ENCODE assay signal across 1 cellular context in the genomic region with DNA sequence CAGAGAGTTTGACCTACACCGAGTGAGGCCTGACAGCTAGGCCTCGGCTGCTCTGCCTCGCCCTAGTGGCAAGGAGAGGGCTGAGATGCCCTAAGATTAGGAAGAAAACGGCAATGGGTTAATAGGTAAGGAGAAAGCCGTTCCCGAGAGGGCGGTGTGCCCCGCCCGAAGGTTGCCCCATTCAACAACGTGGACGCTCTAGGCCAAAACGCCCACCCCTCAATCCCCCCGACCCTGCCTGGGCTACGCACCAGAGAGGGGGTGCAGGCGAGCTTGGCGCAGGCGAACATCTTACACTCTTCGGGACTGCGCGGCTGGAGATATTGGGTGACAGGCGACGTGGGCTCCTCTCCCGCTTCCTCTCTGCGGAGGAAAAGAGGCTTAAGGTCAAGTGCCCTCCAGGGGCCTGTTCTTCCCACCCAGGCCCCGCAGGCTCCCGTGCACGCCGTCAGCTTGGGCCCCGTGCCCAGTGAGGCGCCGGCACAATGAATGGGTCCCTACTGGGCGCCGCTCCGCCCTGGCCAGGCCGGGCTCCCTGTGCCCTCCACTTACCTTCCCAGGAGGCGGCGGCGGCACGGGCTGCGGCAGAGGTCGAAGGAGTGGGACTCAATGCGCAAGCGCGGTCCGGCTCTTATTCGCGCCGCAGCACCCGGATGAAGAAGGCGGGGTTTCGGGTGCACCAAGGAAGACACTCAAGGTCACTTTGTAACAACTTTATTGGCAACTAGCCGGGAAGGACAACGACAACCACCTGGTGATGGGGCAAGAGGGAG.
TF ChIP-seq lines count a peak whose summit lies in the region.

A gene (minus strand): TSS at position 607 of the 773 bp plus-strand sequence. CDS start 317 bp downstream, at position 290.

TF ChIP-seq in K562, 482 proteins besides CTCF, POLR2A, EP300 and RAD21 (continued from another document and continues in another):
- TF ChIP-seq, protein P1, sequence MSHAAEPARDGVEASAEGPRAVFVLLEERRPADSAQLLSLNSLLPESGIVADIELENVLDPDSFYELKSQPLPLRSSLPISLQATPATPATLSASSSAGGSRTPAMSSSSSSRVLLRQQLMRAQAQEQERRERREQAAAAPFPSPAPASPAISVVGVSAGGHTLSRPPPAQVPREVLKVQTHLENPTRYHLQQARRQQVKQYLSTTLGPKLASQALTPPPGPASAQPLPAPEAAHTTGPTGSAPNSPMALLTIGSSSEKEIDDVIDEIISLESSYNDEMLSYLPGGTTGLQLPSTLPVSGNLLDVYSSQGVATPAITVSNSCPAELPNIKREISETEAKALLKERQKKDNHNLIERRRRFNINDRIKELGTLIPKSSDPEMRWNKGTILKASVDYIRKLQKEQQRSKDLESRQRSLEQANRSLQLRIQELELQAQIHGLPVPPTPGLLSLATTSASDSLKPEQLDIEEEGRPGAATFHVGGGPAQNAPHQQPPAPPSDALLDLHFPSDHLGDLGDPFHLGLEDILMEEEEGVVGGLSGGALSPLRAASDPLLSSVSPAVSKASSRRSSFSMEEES (CRISPR knock-in tag; IDR thresholded peaks at IDR 0.05): no peak
- TF ChIP-seq ZBTB1 (CRISPR knock-in tag; IDR thresholded peaks at IDR 0.05; ENCODE audit: borderline replicate concordance, low read depth): peak; percentile 79
- TF ChIP-seq POLR2B (IDR thresholded peaks at IDR 0.05; ENCODE audit: low read depth, partially characterized antibody): peak; percentile 98
- TF ChIP-seq MCM7 (IDR thresholded peaks at IDR 0.05): no peak
- peak in 1 of 2 experiments; percentile 96; a peak in 2 of 3 replicates for TF ChIP-seq CBX3 (IDR thresholded peaks at IDR 0.05; ENCODE audit: borderline replicate concordance in 1 of 2, low read length in 2 of 2)
- peak; percentile 49; the same call in 1 of the 2 replicates for TF ChIP-seq ZBTB17 (CRISPR knock-in tag; IDR thresholded peaks at IDR 0.05)
- TF ChIP-seq, protein P2, sequence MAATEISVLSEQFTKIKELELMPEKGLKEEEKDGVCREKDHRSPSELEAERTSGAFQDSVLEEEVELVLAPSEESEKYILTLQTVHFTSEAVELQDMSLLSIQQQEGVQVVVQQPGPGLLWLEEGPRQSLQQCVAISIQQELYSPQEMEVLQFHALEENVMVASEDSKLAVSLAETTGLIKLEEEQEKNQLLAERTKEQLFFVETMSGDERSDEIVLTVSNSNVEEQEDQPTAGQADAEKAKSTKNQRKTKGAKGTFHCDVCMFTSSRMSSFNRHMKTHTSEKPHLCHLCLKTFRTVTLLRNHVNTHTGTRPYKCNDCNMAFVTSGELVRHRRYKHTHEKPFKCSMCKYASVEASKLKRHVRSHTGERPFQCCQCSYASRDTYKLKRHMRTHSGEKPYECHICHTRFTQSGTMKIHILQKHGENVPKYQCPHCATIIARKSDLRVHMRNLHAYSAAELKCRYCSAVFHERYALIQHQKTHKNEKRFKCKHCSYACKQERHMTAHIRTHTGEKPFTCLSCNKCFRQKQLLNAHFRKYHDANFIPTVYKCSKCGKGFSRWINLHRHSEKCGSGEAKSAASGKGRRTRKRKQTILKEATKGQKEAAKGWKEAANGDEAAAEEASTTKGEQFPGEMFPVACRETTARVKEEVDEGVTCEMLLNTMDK (IDR thresholded peaks at IDR 0.05; ENCODE audit: borderline replicate concordance, insufficient read depth, low read depth, low read length, poor library complexity, severe bottlenecking): no peak
- TF ChIP-seq TARDBP (IDR thresholded peaks at IDR 0.05): peak; percentile 63; the same call in 1 of the 2 replicates
- peak; percentile 84 to 91 for TF ChIP-seq FOXK2 (conservative IDR thresholded peaks at IDR 0.05 in 1 of 2, IDR thresholded peaks at IDR 0.05 in 1 of 2; ENCODE audit: low read depth in 2 of 2)
- TF ChIP-seq, protein P3, sequence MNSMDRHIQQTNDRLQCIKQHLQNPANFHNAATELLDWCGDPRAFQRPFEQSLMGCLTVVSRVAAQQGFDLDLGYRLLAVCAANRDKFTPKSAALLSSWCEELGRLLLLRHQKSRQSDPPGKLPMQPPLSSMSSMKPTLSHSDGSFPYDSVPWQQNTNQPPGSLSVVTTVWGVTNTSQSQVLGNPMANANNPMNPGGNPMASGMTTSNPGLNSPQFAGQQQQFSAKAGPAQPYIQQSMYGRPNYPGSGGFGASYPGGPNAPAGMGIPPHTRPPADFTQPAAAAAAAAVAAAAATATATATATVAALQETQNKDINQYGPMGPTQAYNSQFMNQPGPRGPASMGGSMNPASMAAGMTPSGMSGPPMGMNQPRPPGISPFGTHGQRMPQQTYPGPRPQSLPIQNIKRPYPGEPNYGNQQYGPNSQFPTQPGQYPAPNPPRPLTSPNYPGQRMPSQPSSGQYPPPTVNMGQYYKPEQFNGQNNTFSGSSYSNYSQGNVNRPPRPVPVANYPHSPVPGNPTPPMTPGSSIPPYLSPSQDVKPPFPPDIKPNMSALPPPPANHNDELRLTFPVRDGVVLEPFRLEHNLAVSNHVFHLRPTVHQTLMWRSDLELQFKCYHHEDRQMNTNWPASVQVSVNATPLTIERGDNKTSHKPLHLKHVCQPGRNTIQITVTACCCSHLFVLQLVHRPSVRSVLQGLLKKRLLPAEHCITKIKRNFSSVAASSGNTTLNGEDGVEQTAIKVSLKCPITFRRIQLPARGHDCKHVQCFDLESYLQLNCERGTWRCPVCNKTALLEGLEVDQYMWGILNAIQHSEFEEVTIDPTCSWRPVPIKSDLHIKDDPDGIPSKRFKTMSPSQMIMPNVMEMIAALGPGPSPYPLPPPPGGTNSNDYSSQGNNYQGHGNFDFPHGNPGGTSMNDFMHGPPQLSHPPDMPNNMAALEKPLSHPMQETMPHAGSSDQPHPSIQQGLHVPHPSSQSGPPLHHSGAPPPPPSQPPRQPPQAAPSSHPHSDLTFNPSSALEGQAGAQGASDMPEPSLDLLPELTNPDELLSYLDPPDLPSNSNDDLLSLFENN (IDR thresholded peaks at IDR 0.05; ENCODE audit: low read depth in 2 of 2, low read length in 2 of 2): peak in 1 of 2 experiments; percentile 71; a peak in 1 of 4 replicates
- TF ChIP-seq, protein P4, sequence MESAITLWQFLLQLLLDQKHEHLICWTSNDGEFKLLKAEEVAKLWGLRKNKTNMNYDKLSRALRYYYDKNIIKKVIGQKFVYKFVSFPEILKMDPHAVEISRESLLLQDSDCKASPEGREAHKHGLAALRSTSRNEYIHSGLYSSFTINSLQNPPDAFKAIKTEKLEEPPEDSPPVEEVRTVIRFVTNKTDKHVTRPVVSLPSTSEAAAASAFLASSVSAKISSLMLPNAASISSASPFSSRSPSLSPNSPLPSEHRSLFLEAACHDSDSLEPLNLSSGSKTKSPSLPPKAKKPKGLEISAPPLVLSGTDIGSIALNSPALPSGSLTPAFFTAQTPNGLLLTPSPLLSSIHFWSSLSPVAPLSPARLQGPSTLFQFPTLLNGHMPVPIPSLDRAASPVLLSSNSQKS (CRISPR knock-in tag; IDR thresholded peaks at IDR 0.05): no peak
- TF ChIP-seq MCM3 (IDR thresholded peaks at IDR 0.05): no peak
- TF ChIP-seq ZEB2 (IDR thresholded peaks at IDR 0.05): peak; percentile 74; the same call in 1 of the 2 replicates
- TF ChIP-seq SREBF2 (CRISPR knock-in tag; IDR thresholded peaks at IDR 0.05): peak; percentile 94; the same call in 1 of the 2 replicates
- TF ChIP-seq STAT5A (IDR thresholded peaks at IDR 0.05; ENCODE audit: borderline replicate concordance, low read length): peak; percentile 39; the same call in 1 of the 2 replicates
- TF ChIP-seq ZNF263 (CRISPR knock-in tag; IDR thresholded peaks at IDR 0.05; ENCODE audit: borderline replicate concordance): peak; percentile 70
- TF ChIP-seq PHTF2 (CRISPR knock-in tag; IDR thresholded peaks at IDR 0.05): no peak
- TF ChIP-seq, protein P5, sequence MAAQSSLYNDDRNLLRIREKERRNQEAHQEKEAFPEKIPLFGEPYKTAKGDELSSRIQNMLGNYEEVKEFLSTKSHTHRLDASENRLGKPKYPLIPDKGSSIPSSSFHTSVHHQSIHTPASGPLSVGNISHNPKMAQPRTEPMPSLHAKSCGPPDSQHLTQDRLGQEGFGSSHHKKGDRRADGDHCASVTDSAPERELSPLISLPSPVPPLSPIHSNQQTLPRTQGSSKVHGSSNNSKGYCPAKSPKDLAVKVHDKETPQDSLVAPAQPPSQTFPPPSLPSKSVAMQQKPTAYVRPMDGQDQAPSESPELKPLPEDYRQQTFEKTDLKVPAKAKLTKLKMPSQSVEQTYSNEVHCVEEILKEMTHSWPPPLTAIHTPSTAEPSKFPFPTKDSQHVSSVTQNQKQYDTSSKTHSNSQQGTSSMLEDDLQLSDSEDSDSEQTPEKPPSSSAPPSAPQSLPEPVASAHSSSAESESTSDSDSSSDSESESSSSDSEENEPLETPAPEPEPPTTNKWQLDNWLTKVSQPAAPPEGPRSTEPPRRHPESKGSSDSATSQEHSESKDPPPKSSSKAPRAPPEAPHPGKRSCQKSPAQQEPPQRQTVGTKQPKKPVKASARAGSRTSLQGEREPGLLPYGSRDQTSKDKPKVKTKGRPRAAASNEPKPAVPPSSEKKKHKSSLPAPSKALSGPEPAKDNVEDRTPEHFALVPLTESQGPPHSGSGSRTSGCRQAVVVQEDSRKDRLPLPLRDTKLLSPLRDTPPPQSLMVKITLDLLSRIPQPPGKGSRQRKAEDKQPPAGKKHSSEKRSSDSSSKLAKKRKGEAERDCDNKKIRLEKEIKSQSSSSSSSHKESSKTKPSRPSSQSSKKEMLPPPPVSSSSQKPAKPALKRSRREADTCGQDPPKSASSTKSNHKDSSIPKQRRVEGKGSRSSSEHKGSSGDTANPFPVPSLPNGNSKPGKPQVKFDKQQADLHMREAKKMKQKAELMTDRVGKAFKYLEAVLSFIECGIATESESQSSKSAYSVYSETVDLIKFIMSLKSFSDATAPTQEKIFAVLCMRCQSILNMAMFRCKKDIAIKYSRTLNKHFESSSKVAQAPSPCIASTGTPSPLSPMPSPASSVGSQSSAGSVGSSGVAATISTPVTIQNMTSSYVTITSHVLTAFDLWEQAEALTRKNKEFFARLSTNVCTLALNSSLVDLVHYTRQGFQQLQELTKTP (IDR thresholded peaks at IDR 0.05; ENCODE audit: low read depth in 1 of 2, partially characterized antibody in 2 of 2): peak; percentile 65 to 75
- no peak for TF ChIP-seq ZNF436 (CRISPR knock-in tag; IDR thresholded peaks at IDR 0.05)
- TF ChIP-seq ZSCAN29 (IDR thresholded peaks at IDR 0.05): no peak
- TF ChIP-seq ASH1L (IDR thresholded peaks at IDR 0.05; ENCODE audit: borderline replicate concordance, low read depth, partially characterized antibody): peak; percentile 31
- TF ChIP-seq, protein P6, sequence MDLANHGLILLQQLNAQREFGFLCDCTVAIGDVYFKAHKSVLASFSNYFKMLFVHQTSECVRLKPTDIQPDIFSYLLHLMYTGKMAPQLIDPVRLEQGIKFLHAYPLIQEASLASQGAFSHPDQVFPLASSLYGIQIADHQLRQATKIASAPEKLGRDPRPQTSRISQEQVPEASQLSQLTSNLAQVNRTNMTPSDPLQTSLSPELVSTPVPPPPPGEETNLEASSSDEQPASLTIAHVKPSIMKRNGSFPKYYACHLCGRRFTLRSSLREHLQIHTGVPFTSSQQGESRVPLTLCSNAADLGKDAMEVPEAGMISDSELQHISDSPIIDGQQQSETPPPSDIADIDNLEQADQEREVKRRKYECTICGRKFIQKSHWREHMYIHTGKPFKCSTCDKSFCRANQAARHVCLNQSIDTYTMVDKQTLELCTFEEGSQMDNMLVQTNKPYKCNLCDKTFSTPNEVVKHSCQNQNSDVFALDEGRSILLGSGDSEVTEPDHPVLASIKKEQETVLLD (IDR thresholded peaks at IDR 0.05): peak; percentile 82
- TF ChIP-seq, protein P7, sequence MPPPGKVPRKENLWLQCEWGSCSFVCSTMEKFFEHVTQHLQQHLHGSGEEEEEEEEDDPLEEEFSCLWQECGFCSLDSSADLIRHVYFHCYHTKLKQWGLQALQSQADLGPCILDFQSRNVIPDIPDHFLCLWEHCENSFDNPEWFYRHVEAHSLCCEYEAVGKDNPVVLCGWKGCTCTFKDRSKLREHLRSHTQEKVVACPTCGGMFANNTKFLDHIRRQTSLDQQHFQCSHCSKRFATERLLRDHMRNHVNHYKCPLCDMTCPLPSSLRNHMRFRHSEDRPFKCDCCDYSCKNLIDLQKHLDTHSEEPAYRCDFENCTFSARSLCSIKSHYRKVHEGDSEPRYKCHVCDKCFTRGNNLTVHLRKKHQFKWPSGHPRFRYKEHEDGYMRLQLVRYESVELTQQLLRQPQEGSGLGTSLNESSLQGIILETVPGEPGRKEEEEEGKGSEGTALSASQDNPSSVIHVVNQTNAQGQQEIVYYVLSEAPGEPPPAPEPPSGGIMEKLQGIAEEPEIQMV (tag; conservative IDR thresholded peaks at IDR 0.05; ENCODE audit: low read depth): no peak
- peak; percentile 86; the same call in 1 of the 2 replicates for TF ChIP-seq PML (IDR thresholded peaks at IDR 0.05; ENCODE audit: low read length)
- TF ChIP-seq SMAD3 (CRISPR knock-in tag; conservative IDR thresholded peaks at IDR 0.05): no peak
- peak; percentile 75 for TF ChIP-seq HCFC1 (IDR thresholded peaks at IDR 0.05; ENCODE audit: low read depth, low read length)
- TF ChIP-seq SRSF1 (IDR thresholded peaks at IDR 0.05; ENCODE audit: low read depth, low read length): no peak
- TF ChIP-seq TGIF2 (CRISPR knock-in tag; IDR thresholded peaks at IDR 0.05): peak; percentile 69; the same call in 1 of the 2 replicates
- peak; percentile 56 for TF ChIP-seq ARID1B (IDR thresholded peaks at IDR 0.05)
- 0 out of 2 replicates have a peak, but pooled peaks have one; percentile 45 for TF ChIP-seq CHCHD3 (CRISPR knock-in tag; IDR thresholded peaks at IDR 0.05)
- TF ChIP-seq KAT7 (CRISPR knock-in tag; IDR thresholded peaks at IDR 0.05; ENCODE audit: borderline replicate concordance): peak; percentile 97; the same call in 1 of the 2 replicates
- TF ChIP-seq POLR2AphosphoS2 (IDR thresholded peaks at IDR 0.05; ENCODE audit: low read length): peak; percentile 70; the same call in 1 of the 2 replicates
- TF ChIP-seq, protein P8, sequence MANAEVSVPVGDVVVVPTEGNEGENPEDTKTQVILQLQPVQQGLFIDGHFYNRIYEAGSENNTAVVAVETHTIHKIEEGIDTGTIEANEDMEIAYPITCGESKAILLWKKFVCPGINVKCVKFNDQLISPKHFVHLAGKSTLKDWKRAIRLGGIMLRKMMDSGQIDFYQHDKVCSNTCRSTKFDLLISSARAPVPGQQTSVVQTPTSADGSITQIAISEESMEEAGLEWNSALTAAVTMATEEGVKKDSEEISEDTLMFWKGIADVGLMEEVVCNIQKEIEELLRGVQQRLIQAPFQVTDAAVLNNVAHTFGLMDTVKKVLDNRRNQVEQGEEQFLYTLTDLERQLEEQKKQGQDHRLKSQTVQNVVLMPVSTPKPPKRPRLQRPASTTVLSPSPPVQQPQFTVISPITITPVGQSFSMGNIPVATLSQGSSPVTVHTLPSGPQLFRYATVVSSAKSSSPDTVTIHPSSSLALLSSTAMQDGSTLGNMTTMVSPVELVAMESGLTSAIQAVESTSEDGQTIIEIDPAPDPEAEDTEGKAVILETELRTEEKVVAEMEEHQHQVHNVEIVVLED (CRISPR knock-in tag; IDR thresholded peaks at IDR 0.05): no peak
- peak; percentile 80 for TF ChIP-seq SOX6 (IDR thresholded peaks at IDR 0.05)
- TF ChIP-seq ETV6 (IDR thresholded peaks at IDR 0.05; ENCODE audit: borderline replicate concordance in 1 of 2, low read depth in 2 of 2, low read length in 1 of 2): peak in 1 of 2 experiments; percentile 48; a peak in 1 of 4 replicates
- TF ChIP-seq ETV6 (CRISPR knock-in tag; IDR thresholded peaks at IDR 0.05; ENCODE audit: borderline replicate concordance): no peak
- TF ChIP-seq TOE1 (IDR thresholded peaks at IDR 0.05; ENCODE audit: borderline replicate concordance): peak; percentile 85
- TF ChIP-seq TOE1 (CRISPR knock-in tag; IDR thresholded peaks at IDR 0.05; ENCODE audit: borderline replicate concordance, low read depth): peak; percentile 89; the same call in 1 of the 2 replicates
- TF ChIP-seq BCOR (IDR thresholded peaks at IDR 0.05): no peak
